19 cellular contexts compared by ENCODE assay signal in genomic region chr12:100674009-100674888, GRCh38.
A peak's percentile ranks its signal among the peaks of the same experiment; 100 is the strongest.
DNase-seq lines count a peak whose midpoint lies in the region; ATAC-seq and TF ChIP-seq lines count a peak whose summit lies in the region.
"Had no signal": no experiment of that assay in that cellular context is flagged by ENCODE, and none has a peak within 500 bp of the region (broad histone marks: within the 10 kb centered on the region; RNA-seq: fewer than 3 reads in every experiment).

No MANE protein-coding gene starts in this region.

- no peaks in the 10 kb centered on the region for H3K79me2 ChIP-seq in neural progenitor cell (ENCODE audit: low read depth)

- WGBS in body of pancreas, 2 donors = 27 to 32% methylated on average over 7 of the region's 7 CpGs

- peak overlapping the region in 2 of 4 donors; percentile 2 to 15 for H3K27ac ChIP-seq in body of pancreas
- no peak overlapping the region for H3K27ac ChIP-seq in neural progenitor cell

- H3K4me1 ChIP-seq in body of pancreas (no peaks in the 10 kb centered on the region), neural progenitor cell (no peaks in the 10 kb centered on the region)

- no peak for TF ChIP-seq RAD21 in Ishikawa (IDR thresholded peaks at IDR 0.05; ENCODE audit: low read depth)

- TF ChIP-seq POLR2A in body of pancreas (IDR thresholded peaks at IDR 0.05) = no peak

- no peak overlapping the region for H3K4me3 Mint-ChIP-seq in neural progenitor cell
- H3K4me3 Mint-ChIP-seq: CD8-positive, alpha-beta T cell had no signal

- no peaks in the 10 kb centered on the region for H3K36me3 Mint-ChIP-seq in neural progenitor cell
- H3K36me3 Mint-ChIP-seq: CD8-positive, alpha-beta T cell had no signal

- no peak overlapping the region for H3K4me2 ChIP-seq in neural progenitor cell

- H4K20me1 ChIP-seq in neural progenitor cell (ENCODE audit: low read depth) = no peaks in the 10 kb centered on the region
- H4K20me1 ChIP-seq: BLaER1 treated with 17β-estradiol and CSF1 and Interleukin-3, amounts not matched to agents 10 nM and 100 nM had no signal

- no peak overlapping the region for H3K9ac ChIP-seq in neural progenitor cell
- H3K9ac ChIP-seq: BLaER1 treated with 17β-estradiol and CSF1 and Interleukin-3, amounts not matched to agents 10 nM and 100 nM had no signal

- H2AFZ ChIP-seq in neural progenitor cell (replicated peaks) = no peak overlapping the region

- H3K4me1 Mint-ChIP-seq in neural progenitor cell = peaks cover 10% of the 10 kb centered on the region

- H3K36me3 ChIP-seq in body of pancreas (replicated peaks in 1 of 2; ENCODE audit: insufficient read depth in 1 of 2, low read depth in 2 of 2) (no peaks in the 10 kb centered on the region), neural progenitor cell (no peaks in the 10 kb centered on the region)
- H3K36me3 ChIP-seq: BLaER1 treated with 17β-estradiol and CSF1 and Interleukin-3, amounts not matched to agents 10 nM and 100 nM had no signal

- TF ChIP-seq CTCF in body of pancreas (IDR thresholded peaks at IDR 0.05) (no peak), neural progenitor cell (IDR thresholded peaks at IDR 0.05) (no peak)

- no peaks in the 10 kb centered on the region for H3K27me3 ChIP-seq in body of pancreas
- H3K27me3 ChIP-seq in neural progenitor cell = no peaks in the 10 kb centered on the region
- H3K27me3 ChIP-seq: BLaER1 treated with 17β-estradiol and CSF1 and Interleukin-3, amounts not matched to agents 10 nM and 100 nM had no signal

- H3K9me3 ChIP-seq in body of pancreas = no peaks in the 10 kb centered on the region
- H3K9me3 ChIP-seq in neural progenitor cell (ENCODE audit: low read depth) = no peaks in the 10 kb centered on the region

- H3K27ac Mint-ChIP-seq in neural progenitor cell = no peak overlapping the region
- H3K27ac Mint-ChIP-seq: CD8-positive, alpha-beta T cell had no signal

- in situ Hi-C loops in Caki2 (cut with HindIII; ENCODE audit: low pct_unique_long_range_greater_than_20kb, low sequenced_read_pairs) = no loop called here

- DNase-seq in Caki2 (ENCODE audit: low read depth) (peak; percentile 19), body of pancreas (peak in 3 of 4 donors; percentile 8 to 27 (median 25)), renal cortical epithelial cell (ENCODE audit: low read depth) (peak; percentile 33), superior temporal gyrus (ENCODE audit: extremely low spot score) (no peak), neural progenitor cell (ENCODE audit: low spot score) (no peak)
- DNase-seq: 8988T; CD8-positive, alpha-beta T cell; DMS 273 treated with DMSO at 0.1 percent for 48 hours; DMS53; DND-41; EL; GOT3; H7; IMR-90 had no signal

- H3F3A ChIP-seq in neural progenitor cell (ENCODE audit: low read depth) = no peaks in the 10 kb centered on the region

- H3K27me3 Mint-ChIP-seq in neural progenitor cell (ENCODE audit: insufficient read depth, low read depth) = peaks cover 7% of the 10 kb centered on the region

- intact Hi-C loops in body of pancreas (cut with DNase I) = no loop called here

- H3K4me3 ChIP-seq in body of pancreas (no peak overlapping the region), neural progenitor cell (no peak overlapping the region)
- H3K4me3 ChIP-seq: BLaER1 treated with 17β-estradiol and CSF1 and Interleukin-3, amounts not matched to agents 10 nM and 100 nM; GM12878 had no signal

- TF ChIP-seq EP300 in Ishikawa (IDR thresholded peaks at IDR 0.05; ENCODE audit: borderline replicate concordance) = no peak

- no peaks in the 10 kb centered on the region for H3K9me3 Mint-ChIP-seq in neural progenitor cell
- H3K9me3 Mint-ChIP-seq: CD8-positive, alpha-beta T cell had no signal

- peak; percentile 89 for ATAC-seq in body of pancreas
- ATAC-seq in GM18858 (IDR thresholded peaks at IDR 0.05; ENCODE audit: unreplicated experiment) = no peak
- ATAC-seq: CD8-positive, alpha-beta T cell; GM12878; HCT116 had no signal

TF ChIP-seq in Ishikawa, 13 proteins besides CTCF, POLR2A, EP300 and RAD21:
- TF ChIP-seq FOXM1 (IDR thresholded peaks at IDR 0.05; ENCODE audit: borderline replicate concordance, low read depth) (no peak), CEBPB (IDR thresholded peaks at IDR 0.05) (no peak), REST (IDR thresholded peaks at IDR 0.05; ENCODE audit: low read depth) (peak; percentile 46; the same call in 1 of the 2 replicates), USF1 (IDR thresholded peaks at IDR 0.05) (no peak), CREB1 (IDR thresholded peaks at IDR 0.05; ENCODE audit: low read depth) (no peak)

Comparison
In these comparisons a context has a peak if more than half of its experiments do, and no peak if none do; other contexts are left out.
1. DNase-seq: peak in Caki2 (single experiment), body of pancreas (3 of 4) and renal cortical epithelial cell (single experiment); none in superior temporal gyrus (single experiment) and neural progenitor cell (single experiment).